In the genomic region with DNA sequence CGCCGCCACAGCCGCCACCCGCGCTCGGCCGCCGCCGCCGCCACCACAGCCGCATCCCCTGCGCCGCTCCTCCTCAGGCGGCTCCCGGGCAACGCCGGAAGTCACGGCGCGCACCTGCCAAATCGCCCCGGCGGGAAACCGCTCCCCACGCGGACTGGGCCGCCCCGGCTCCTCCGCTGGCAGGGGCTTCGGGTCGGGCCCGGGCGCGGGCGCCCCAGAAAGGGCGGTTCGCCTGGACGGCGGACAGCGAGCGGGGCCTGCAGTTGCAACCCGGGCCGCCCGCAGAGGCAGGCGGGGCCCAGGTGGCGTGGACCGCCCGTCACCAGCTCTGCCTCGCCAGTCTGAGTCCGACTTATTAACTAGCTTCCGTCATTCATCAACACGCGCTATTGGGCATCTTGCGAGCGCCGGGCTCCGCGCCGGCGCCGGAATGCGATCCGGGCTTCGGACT, we compare ENCODE assay signal across 1 cellular context.
TF ChIP-seq lines count a peak whose summit lies in the region.

A gene with protein sequence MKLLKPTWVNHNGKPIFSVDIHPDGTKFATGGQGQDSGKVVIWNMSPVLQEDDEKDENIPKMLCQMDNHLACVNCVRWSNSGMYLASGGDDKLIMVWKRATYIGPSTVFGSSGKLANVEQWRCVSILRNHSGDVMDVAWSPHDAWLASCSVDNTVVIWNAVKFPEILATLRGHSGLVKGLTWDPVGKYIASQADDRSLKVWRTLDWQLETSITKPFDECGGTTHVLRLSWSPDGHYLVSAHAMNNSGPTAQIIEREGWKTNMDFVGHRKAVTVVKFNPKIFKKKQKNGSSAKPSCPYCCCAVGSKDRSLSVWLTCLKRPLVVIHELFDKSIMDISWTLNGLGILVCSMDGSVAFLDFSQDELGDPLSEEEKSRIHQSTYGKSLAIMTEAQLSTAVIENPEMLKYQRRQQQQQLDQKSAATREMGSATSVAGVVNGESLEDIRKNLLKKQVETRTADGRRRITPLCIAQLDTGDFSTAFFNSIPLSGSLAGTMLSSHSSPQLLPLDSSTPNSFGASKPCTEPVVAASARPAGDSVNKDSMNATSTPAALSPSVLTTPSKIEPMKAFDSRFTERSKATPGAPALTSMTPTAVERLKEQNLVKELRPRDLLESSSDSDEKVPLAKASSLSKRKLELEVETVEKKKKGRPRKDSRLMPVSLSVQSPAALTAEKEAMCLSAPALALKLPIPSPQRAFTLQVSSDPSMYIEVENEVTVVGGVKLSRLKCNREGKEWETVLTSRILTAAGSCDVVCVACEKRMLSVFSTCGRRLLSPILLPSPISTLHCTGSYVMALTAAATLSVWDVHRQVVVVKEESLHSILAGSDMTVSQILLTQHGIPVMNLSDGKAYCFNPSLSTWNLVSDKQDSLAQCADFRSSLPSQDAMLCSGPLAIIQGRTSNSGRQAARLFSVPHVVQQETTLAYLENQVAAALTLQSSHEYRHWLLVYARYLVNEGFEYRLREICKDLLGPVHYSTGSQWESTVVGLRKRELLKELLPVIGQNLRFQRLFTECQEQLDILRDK (minus strand): TSS at position 93 of the 451 bp plus-strand sequence. CDS start 257 bp downstream, outside the sequence.

TF ChIP-seq in H1, 55 proteins besides CTCF, POLR2A, EP300 and RAD21:
- TF ChIP-seq SAP30 (IDR thresholded peaks at IDR 0.05; ENCODE audit: insufficient read depth, insufficient replicate concordance, low read length) (no peak), ZNF274 (IDR thresholded peaks at IDR 0.05; ENCODE audit: borderline replicate concordance, extremely low read depth, low read length) (no peak), TBP (IDR thresholded peaks at IDR 0.05; ENCODE audit: low read depth, low read length) (peak; percentile 87), SIX5 (IDR thresholded peaks at IDR 0.05; ENCODE audit: low read depth, low read length) (peak; percentile 17; the same call in 1 of the 2 replicates), TAF1 (IDR thresholded peaks at IDR 0.05; ENCODE audit: low read depth, low read length) (peak; percentile 95), TEAD4 (IDR thresholded peaks at IDR 0.05; ENCODE audit: low read depth, low read length) (no peak), HDAC6 (IDR thresholded peaks at IDR 0.05; ENCODE audit: low read depth, low read length) (no peak), SP1 (IDR thresholded peaks at IDR 0.05; ENCODE audit: low read depth, low read length) (peak; percentile 35; the same call in 1 of the 2 replicates), CREB1 (IDR thresholded peaks at IDR 0.05) (0 out of 2 replicates have a peak, but pooled peaks have one; percentile 31), NRF1 (IDR thresholded peaks at IDR 0.05; ENCODE audit: low read depth, low read length) (no peak), YY1 (IDR thresholded peaks at IDR 0.05; ENCODE audit: low read depth, low read length) (peak; percentile 67; the same call in 1 of the 2 replicates), POLR2AphosphoS5 (IDR thresholded peaks at IDR 0.05; ENCODE audit: low read depth, low read length) (peak; percentile 76), TAF7 (optimal IDR thresholded peaks at IDR 0.05; ENCODE audit: borderline replicate concordance, low read depth, low read length) (peak; percentile 94), KDM5A (IDR thresholded peaks at IDR 0.05; ENCODE audit: low read length) (peak; percentile 53; the same call in 1 of the 2 replicates), SRF (IDR thresholded peaks at IDR 0.05; ENCODE audit: low read depth, low read length) (0 out of 2 replicates have a peak, but pooled peaks have one; percentile 30), GABPA (IDR thresholded peaks at IDR 0.05; ENCODE audit: borderline replicate concordance, insufficient read depth, low read length) (peak; percentile 95), ASH2L (IDR thresholded peaks at IDR 0.05; ENCODE audit: low read length) (no peak), CBX5 (IDR thresholded peaks at IDR 0.05; ENCODE audit: low read depth, low read length) (no peak), SIN3A (conservative IDR thresholded peaks at IDR 0.05 in 1 of 2, IDR thresholded peaks at IDR 0.05 in 1 of 2; ENCODE audit: low read depth in 1 of 2, low read length in 2 of 2) (peak in 1 of 2 experiments; percentile 59; a peak in 2 of 4 replicates)
- TF ChIP-seq, protein P1, sequence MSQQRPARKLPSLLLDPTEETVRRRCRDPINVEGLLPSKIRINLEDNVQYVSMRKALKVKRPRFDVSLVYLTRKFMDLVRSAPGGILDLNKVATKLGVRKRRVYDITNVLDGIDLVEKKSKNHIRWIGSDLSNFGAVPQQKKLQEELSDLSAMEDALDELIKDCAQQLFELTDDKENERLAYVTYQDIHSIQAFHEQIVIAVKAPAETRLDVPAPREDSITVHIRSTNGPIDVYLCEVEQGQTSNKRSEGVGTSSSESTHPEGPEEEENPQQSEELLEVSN (IDR thresholded peaks at IDR 0.05) = no peak
- TF ChIP-seq, protein P2, sequence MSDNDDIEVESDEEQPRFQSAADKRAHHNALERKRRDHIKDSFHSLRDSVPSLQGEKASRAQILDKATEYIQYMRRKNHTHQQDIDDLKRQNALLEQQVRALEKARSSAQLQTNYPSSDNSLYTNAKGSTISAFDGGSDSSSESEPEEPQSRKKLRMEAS (IDR thresholded peaks at IDR 0.05) = peak; percentile 60
TF ChIP-seq in H1: peak in this region for 13.
